Comparison of ENCODE assay signal across 15 cellular contexts in the genomic region with DNA sequence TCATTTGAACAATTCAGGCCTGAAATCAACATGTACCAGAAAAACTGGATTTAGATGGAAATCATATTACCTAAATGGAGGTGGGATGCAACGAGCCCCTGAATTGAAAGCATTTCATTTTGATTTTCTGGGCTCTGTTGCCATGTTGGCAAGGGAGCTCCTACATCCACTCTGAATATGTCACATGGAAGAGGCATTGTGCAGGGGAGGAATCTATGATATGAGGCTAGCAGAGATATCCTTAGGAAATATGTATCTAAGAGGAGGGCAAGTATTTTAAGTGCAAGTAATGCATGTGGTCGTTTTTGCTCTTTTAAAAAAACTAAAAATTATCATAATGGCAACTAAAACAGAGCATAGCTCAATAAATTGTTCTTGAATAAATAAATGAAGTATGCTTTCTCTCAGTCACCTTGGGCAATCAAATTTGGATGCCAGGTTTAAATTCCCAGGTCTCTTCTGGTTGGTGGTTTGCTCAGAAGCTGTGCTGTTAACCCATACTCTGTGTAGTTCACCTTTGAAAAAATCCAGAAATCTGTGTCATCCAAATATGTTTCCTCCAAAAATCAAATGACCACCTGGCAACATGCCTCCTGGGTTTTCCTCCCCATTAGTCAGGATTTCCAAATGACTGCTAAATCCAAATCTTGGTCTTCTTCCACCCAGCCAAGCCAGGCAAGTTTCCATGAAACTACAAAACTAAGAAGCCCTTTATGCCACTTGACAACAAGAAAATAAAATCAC.
"Had no signal": no experiment of that assay in that cellular context is flagged by ENCODE, and none has a peak within 500 bp of the region (broad histone marks: within the 10 kb centered on the region; RNA-seq: fewer than 3 reads in every experiment).

No MANE protein-coding gene starts in this region.

- H3K36me3 Mint-ChIP-seq: activated naive CD8-positive, alpha-beta T cell; memory B cell; natural killer cell treated with Interleukin-12 subunit alpha and Interleukin-12 subunit beta and Interleukin-15 and Interleukin-18, amount 100 ng/mL, for 72 hours had no signal

- H3K36me3 ChIP-seq: thoracic aorta had no signal

- H3K9me3 Mint-ChIP-seq: memory B cell; natural killer cell treated with Interleukin-12 subunit alpha and Interleukin-12 subunit beta and Interleukin-15 and Interleukin-18, amount 100 ng/mL, for 72 hours had no signal

- H3K4me3 Mint-ChIP-seq: activated naive CD8-positive, alpha-beta T cell; memory B cell; natural killer cell treated with Interleukin-12 subunit alpha and Interleukin-12 subunit beta and Interleukin-15 and Interleukin-18, amount 100 ng/mL, for 72 hours had no signal

- H3K27ac ChIP-seq: psoas muscle, thoracic aorta had no signal

- DNase-seq: activated CD4-positive, alpha-beta T cell treated with anti-CD3 and anti-CD28 coated beads for 1 hour; activated CD4-positive, alpha-beta T cell treated with anti-CD3 and anti-CD28 coated beads, Interleukin-2, amount 50 U/mL, for 48 hours; activated gamma-delta T cell; activated T-cell treated with anti-CD3 and anti-CD28 coated beads, Interleukin-2, amount 50 U/mL, for 48 hours; effector CD4-positive, alpha-beta T cell; left colon; stimulated activated CD4-positive, alpha-beta T cell treated with anti-CD3 and anti-CD28 coated beads, Interleukin-4, amount 100 ng/mL, for 1 hour; stimulated activated CD8-positive, alpha-beta memory T cell treated with anti-CD3 and anti-CD28 coated beads, Interleukin-4, amount 100 ng/mL, for 48 hours; stimulated activated naive CD8-positive, alpha-beta T cell treated with anti-CD3 and anti-CD28 coated beads, Interleukin-15, Interleukin-2, amounts not matched to agents 100 U/mL and 50 U/mL, for 24 hours; T-helper 9 cell had no signal

- H3K27ac Mint-ChIP-seq: activated naive CD8-positive, alpha-beta T cell; memory B cell; natural killer cell treated with Interleukin-12 subunit alpha and Interleukin-12 subunit beta and Interleukin-15 and Interleukin-18, amount 100 ng/mL, for 72 hours had no signal

- H3K4me3 ChIP-seq: psoas muscle, thoracic aorta had no signal

- H3K9me3 ChIP-seq: psoas muscle, thoracic aorta had no signal
